In the genomic region with DNA sequence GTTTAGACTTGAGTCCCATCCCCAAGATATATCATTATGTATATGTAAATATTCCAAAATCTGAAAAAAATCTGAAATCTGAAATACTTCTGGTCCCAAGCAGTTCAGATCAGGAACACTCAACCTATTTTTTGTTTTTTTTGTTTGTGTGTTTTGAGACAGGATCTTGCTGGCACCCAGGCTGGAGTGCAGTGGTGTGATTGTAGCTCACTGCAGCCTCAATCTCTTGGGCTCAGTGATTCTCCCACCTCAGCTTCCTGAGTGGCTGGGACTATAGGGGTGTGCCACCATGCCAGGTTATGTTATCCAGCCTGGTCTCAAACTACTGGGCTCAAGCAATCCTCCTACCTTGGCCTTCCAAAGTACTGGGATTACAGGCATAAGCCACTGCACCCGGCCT, we compare ENCODE assay signal across 23 cellular contexts.
"Had no signal": no experiment of that assay in that cellular context is flagged by ENCODE, and none has a peak within 500 bp of the region (broad histone marks: within the 10 kb centered on the region; RNA-seq: fewer than 3 reads in every experiment).

No MANE protein-coding gene starts in this region.

- H3K4me1 ChIP-seq: stomach, suprapubic skin, tibial artery, tibial nerve, transverse colon, upper lobe of left lung, upper lobe of right lung, uterus, vagina had no signal

- H3K36me3 ChIP-seq: suprapubic skin, transverse colon, upper lobe of right lung, uterus, vagina had no signal

- H3K27me3 ChIP-seq: stomach, suprapubic skin, testis, tibial artery, tibial nerve, transverse colon, upper lobe of left lung, upper lobe of right lung, uterus, vagina had no signal

- H3K4me3 ChIP-seq: stomach, suprapubic skin, testis, thoracic aorta, tibial artery, tibial nerve, transverse colon, upper lobe of left lung, upper lobe of right lung, uterus, vagina had no signal

- H3K27ac ChIP-seq: stomach, suprapubic skin, testis, thoracic aorta, tibial artery, tibial nerve, transverse colon, upper lobe of left lung, upper lobe of right lung, uterus, vagina had no signal

- DNase-seq: stimulated activated CD4-positive, alpha-beta T cell treated with anti-CD3 and anti-CD28 coated beads, Interleukin-2, amount 100 ng/mL, for 48 hours; stimulated activated CD4-positive, alpha-beta T cell treated with anti-CD3 and anti-CD28 coated beads, Interleukin-4, amount 100 ng/mL, for 1 hour; stimulated activated CD4-positive, alpha-beta T cell treated with anti-CD3 and anti-CD28 coated beads, Interleukin-4, amount 100 ng/mL, for 24 hours; stimulated activated CD4-positive, alpha-beta T cell treated with anti-CD3 and anti-CD28 coated beads, Interleukin-4, amount 100 ng/mL, for 4 hours; stimulated activated CD8-positive, alpha-beta memory T cell treated with anti-CD3 and anti-CD28 coated beads, Interleukin-4, amount 100 ng/mL, for 48 hours; stimulated activated naive B cell treated with anti-CD40 and anti-IgM and Interleukin-4, amounts not matched to agents 10 μg/mL and 1 μg/mL and 100 μg/mL, for 72 hours; stimulated activated naive CD4-positive, alpha-beta T cell; stimulated activated naive CD4-positive, alpha-beta T cell treated with Interleukin-2 at 50 U/mL for 16 hours; stimulated activated naive CD8-positive, alpha-beta T cell treated with anti-CD3 and anti-CD28 coated beads, Interleukin-15, amount 100 ng/mL, for 72 hours; stimulated activated naive CD8-positive, alpha-beta T cell treated with anti-CD3 and anti-CD28 coated beads, Interleukin-15, Interleukin-2, amounts not matched to agents 100 U/mL and 50 U/mL, for 24 hours; stomach; substantia nigra; testis; tibial artery; transverse colon; trophoblast cell; upper lobe of left lung; upper lobe of right lung; uterus had no signal

- H3K9me3 ChIP-seq: stomach, suprapubic skin, testis, thoracic aorta, tibial artery, tibial nerve, transverse colon, upper lobe of left lung, upper lobe of right lung, uterus, vagina had no signal
